In the genomic region with DNA sequence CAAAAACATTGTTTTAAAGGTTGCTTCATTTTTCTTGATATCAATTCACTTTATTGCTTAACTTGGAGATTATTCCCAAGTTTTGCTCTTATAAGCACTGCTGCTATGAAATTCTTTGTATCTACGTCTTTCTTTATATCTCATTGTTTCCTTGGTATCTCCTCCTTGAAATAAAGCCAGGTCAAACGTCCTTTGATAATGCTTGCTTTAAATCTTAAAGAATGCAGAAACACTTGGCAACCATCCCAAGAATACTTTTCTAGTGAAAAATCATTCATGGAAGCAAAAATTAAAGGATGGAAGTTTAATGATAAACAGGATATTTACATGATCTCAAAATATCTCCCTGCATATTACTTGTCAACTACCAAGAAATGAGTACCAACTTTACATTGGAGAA, we compare ENCODE assay signal across 1 cellular context.
TF ChIP-seq lines count a peak whose summit lies in the region.

No MANE protein-coding gene starts in this region.

TF ChIP-seq in SK-N-SH treated with all-trans-retinoic acid at 6 μM for 48 hours, 23 proteins besides CTCF, POLR2A, EP300 and RAD21 (continued from another document):
- TF ChIP-seq, protein P1, sequence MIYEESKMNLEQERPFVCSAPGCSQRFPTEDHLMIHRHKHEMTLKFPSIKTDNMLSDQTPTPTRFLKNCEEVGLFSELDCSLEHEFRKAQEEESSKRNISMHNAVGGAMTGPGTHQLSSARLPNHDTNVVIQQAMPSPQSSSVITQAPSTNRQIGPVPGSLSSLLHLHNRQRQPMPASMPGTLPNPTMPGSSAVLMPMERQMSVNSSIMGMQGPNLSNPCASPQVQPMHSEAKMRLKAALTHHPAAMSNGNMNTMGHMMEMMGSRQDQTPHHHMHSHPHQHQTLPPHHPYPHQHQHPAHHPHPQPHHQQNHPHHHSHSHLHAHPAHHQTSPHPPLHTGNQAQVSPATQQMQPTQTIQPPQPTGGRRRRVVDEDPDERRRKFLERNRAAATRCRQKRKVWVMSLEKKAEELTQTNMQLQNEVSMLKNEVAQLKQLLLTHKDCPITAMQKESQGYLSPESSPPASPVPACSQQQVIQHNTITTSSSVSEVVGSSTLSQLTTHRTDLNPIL (CRISPR knock-in tag; IDR thresholded peaks at IDR 0.05; ENCODE audit: low read depth): no peak
- TF ChIP-seq PPARA (CRISPR knock-in tag; IDR thresholded peaks at IDR 0.05; ENCODE audit: borderline replicate concordance) (no peak), ZNF70 (CRISPR knock-in tag; IDR thresholded peaks at IDR 0.05) (no peak), CSRNP3 (CRISPR knock-in tag; IDR thresholded peaks at IDR 0.05) (no peak), BACH2 (CRISPR knock-in tag; IDR thresholded peaks at IDR 0.05; ENCODE audit: borderline replicate concordance) (no peak), SNAI2 (CRISPR knock-in tag; IDR thresholded peaks at IDR 0.05) (no peak), RARB (CRISPR knock-in tag; IDR thresholded peaks at IDR 0.05) (no peak), CSDC2 (CRISPR knock-in tag; IDR thresholded peaks at IDR 0.05) (no peak), OSR1 (CRISPR knock-in tag; IDR thresholded peaks at IDR 0.05) (no peak), TOX (CRISPR knock-in tag; IDR thresholded peaks at IDR 0.05; ENCODE audit: borderline replicate concordance) (no peak)
